In genomic region chr17:10646393-10646990, GRCh38 we compare ENCODE assay signal across 8 cellular contexts. TPM values are rescaled to one million over a fixed set of nuclear protein-coding genes. Genes with fewer than 3 reads are reported as not detected.
DNase-seq lines count a peak whose midpoint lies in the region; ATAC-seq and TF ChIP-seq lines count a peak whose summit lies in the region.

No MANE protein-coding gene starts in this region.

- TF ChIP-seq CTCF in PC-3 (conservative IDR thresholded peaks at IDR 0.05; ENCODE audit: low read depth, low read length) (peak; percentile 71), fibroblast of mammary gland (conservative IDR thresholded peaks at IDR 0.05; ENCODE audit: control insufficient read depth, insufficient read depth, low read depth, low read length) (peak; percentile 92), stomach (IDR thresholded peaks at IDR 0.05) (peak in 5 of 7 experiments; percentile 74 to 84 (median 78))

- no peaks in the 10 kb centered on the region for H3K9me2 ChIP-seq in PC-3 (replicated peaks; ENCODE audit: low read length)

- no peaks in the 10 kb centered on the region for H3K9me3 Mint-ChIP-seq in activated T-cell treated with anti-CD3 and anti-CD28 coated beads, Interleukin-2, amount 50 U/mL, for 4 hours

- H3K4me1 Mint-ChIP-seq in activated T-cell treated with anti-CD3 and anti-CD28 coated beads, Interleukin-2, amount 50 U/mL, for 4 hours (ENCODE audit: low read depth): peaks cover 2% of the 10 kb centered on the region

- no peaks in the 10 kb centered on the region for H3K79me1 ChIP-seq in neuronal stem cell (ENCODE audit: low read depth, low read length)

- no peaks in the 10 kb centered on the region for H3K27me3 Mint-ChIP-seq in activated T-cell treated with anti-CD3 and anti-CD28 coated beads, Interleukin-2, amount 50 U/mL, for 4 hours (ENCODE audit: low read depth)

- H3K27me3 ChIP-seq in PC-3 (ENCODE audit: low read length): no peaks in the 10 kb centered on the region
- H3K27me3 ChIP-seq in neuronal stem cell (ENCODE audit: control insufficient read depth in 3 of 3, insufficient read depth in 3 of 3, low read depth in 1 of 3, low read length in 3 of 3): no peaks in the 10 kb centered on the region
- no peaks in the 10 kb centered on the region for H3K27me3 ChIP-seq in stomach

- H4K91ac ChIP-seq in neuronal stem cell (ENCODE audit: low read depth, low read length, poor library complexity): no peak overlapping the region

- no peak overlapping the region for H2BK15ac ChIP-seq in neuronal stem cell (ENCODE audit: low read length)

- no peak overlapping the region for H3K23ac ChIP-seq in neuronal stem cell (ENCODE audit: low read depth, low read length, poor library complexity)

- H3K27ac ChIP-seq in PC-3 (ENCODE audit: low read length): no peak overlapping the region
- H3K27ac ChIP-seq in neuronal stem cell (replicated peaks; ENCODE audit: low read length): no peak overlapping the region
- no peak overlapping the region for H3K27ac ChIP-seq in stomach

- no peak overlapping the region for H3K4me2 ChIP-seq in PC-3 (ENCODE audit: low read length)
- H3K4me2 ChIP-seq in neuronal stem cell (ENCODE audit: insufficient read depth, low read length, poor library complexity, severe bottlenecking): no peak overlapping the region

- H3K4me3 Mint-ChIP-seq in activated T-cell treated with anti-CD3 and anti-CD28 coated beads, Interleukin-2, amount 50 U/mL, for 4 hours: no peak overlapping the region

- WGBS in neuronal stem cell (ENCODE audit: extremely low coverage in 2 of 2, insufficient read length in 2 of 2, insufficient replicate concordance in 1 of 2), 2 donors: no CpG with 5 or more reads among the region's 8 CpGs
- 33 to 45% (median 41%) methylated on average over 8 of the region's 8 CpGs for WGBS in stomach, 5 donors

- H3K9me3 ChIP-seq in PC-3 (ENCODE audit: low read length) (no peaks in the 10 kb centered on the region), neuronal stem cell (replicated peaks in 1 of 2; ENCODE audit: control insufficient read depth in 2 of 2, insufficient read depth in 1 of 2, low read depth in 1 of 2, low read length in 2 of 2) (no peaks in the 10 kb centered on the region), stomach (no peaks in the 10 kb centered on the region)

- no peak overlapping the region for H2AK5ac ChIP-seq in neuronal stem cell (ENCODE audit: low read depth, low read length)

- H3K9ac ChIP-seq in PC-3 (ENCODE audit: low read length): no peak overlapping the region
- no peak overlapping the region for H3K9ac ChIP-seq in neuronal stem cell (ENCODE audit: low read depth, low read length, poor library complexity)

- H3F3A ChIP-seq in PC-3 (ENCODE audit: low read length, unreplicated experiment): no peaks in the 10 kb centered on the region

- no peak for TF ChIP-seq EP300 in stomach (IDR thresholded peaks at IDR 0.05)

- no peak for TF ChIP-seq POLR2A in stomach (IDR thresholded peaks at IDR 0.05)

- ATAC-seq in PC-3 (peak; percentile 54), HG03378 (IDR thresholded peaks at IDR 0.05; ENCODE audit: unreplicated experiment) (no peak)
- peak; percentile 61 to 63 for ATAC-seq in activated T-cell treated with anti-CD3 and anti-CD28 coated beads, Interleukin-2, amount 50 U/mL, for 4 hours

- DNase-seq in GM04504 (ENCODE audit: low read depth): peak; percentile 53
- DNase-seq in HK-2 (ENCODE audit: unreplicated experiment): peak; percentile 75
- peak; percentile 53 for DNase-seq in PC-3
- DNase-seq in activated T-cell treated with anti-CD3 and anti-CD28 coated beads, Interleukin-2, amount 50 U/mL, for 4 hours: peak; percentile 71
- DNase-seq in fibroblast of mammary gland (ENCODE audit: low read depth): peak; percentile 71
- peak; percentile 77 for DNase-seq in neuronal stem cell (ENCODE audit: low spot score)
- DNase-seq in stomach: peak; percentile 82

- no peak overlapping the region for H2BK120ac ChIP-seq in neuronal stem cell (ENCODE audit: low read depth, low read length)

- no peak overlapping the region for H4K8ac ChIP-seq in neuronal stem cell (ENCODE audit: low read depth, low read length)

- no TSS peak for BruUV-seq in PC-3 (replicated peaks; lab: Mats Ljungman, UMichigan)

- H3K4me1 ChIP-seq in PC-3 (ENCODE audit: insufficient read depth, low read length): no peaks in the 10 kb centered on the region
- H3K4me1 ChIP-seq in neuronal stem cell (ENCODE audit: control insufficient read depth in 2 of 2, insufficient read depth in 1 of 2, low read depth in 1 of 2, low read length in 2 of 2): no peaks in the 10 kb centered on the region
- peaks cover 0 to 6% (median 2%) of the 10 kb centered on the region in 4 donors for H3K4me1 ChIP-seq in stomach

- peaks cover 19% of the 10 kb centered on the region for H3K36me3 Mint-ChIP-seq in activated T-cell treated with anti-CD3 and anti-CD28 coated beads, Interleukin-2, amount 50 U/mL, for 4 hours (ENCODE audit: insufficient read depth)

- H4K20me1 ChIP-seq in PC-3 (ENCODE audit: low read length): no peaks in the 10 kb centered on the region

- H2BK5ac ChIP-seq in neuronal stem cell (ENCODE audit: low read length): no peak overlapping the region

- H3K18ac ChIP-seq in neuronal stem cell (ENCODE audit: low read length): no peak overlapping the region

- H3K14ac ChIP-seq in neuronal stem cell (ENCODE audit: low read length): no peak overlapping the region

- no peak overlapping the region for H2BK12ac ChIP-seq in neuronal stem cell (ENCODE audit: low read length)

- intact Hi-C loops in PC-3 (cut with micrococcal nuclease): loop anchor here (1.0 kb wide), 1 partner anchor 199 kb away; no protein-coding TSS in a partner anchor
- intact Hi-C loops in stomach (cut with DNase I; ENCODE audit: low total_unique reads): loop anchor here (10.0 kb wide), 1 partner anchor 198 kb away; no protein-coding TSS in a partner anchor

- CTCF ChIA-PET in PC-3 (lab: Charles Lee): interaction anchor here (0.6 to 0.9 kb wide), 3 partner anchors 198 to 1719 kb away, joined by 3 to 4 read pairs (median 3); no protein-coding TSS in a partner anchor

- no peaks in the 10 kb centered on the region for H3K79me2 ChIP-seq in PC-3 (ENCODE audit: low read length)

- H3K36me3 ChIP-seq in PC-3 (ENCODE audit: low read depth, low read length) (no peaks in the 10 kb centered on the region), neuronal stem cell (replicated peaks in 1 of 2; ENCODE audit: control insufficient read depth in 2 of 2, insufficient read depth in 2 of 2, low read length in 2 of 2) (peaks cover 0 to 4% of the 10 kb centered on the region in 2 donors), stomach (peaks cover 8 to 53% (median 34%) of the 10 kb centered on the region in 4 donors)

- H3K4ac ChIP-seq in neuronal stem cell (ENCODE audit: low read length): no peak overlapping the region

- H3K4me3 ChIP-seq in PC-3 (ENCODE audit: low read length) (no peak overlapping the region), fibroblast of mammary gland (ENCODE audit: control insufficient read depth, low read depth, low read length) (no peak overlapping the region), neuronal stem cell (ENCODE audit: low read length in 2 of 2) (no peak overlapping the region), stomach (no peak overlapping the region)

- POLR2A ChIA-PET in PC-3 (lab: Charles Lee; ENCODE audit: unreplicated experiment): no interaction called here

- H2AFZ ChIP-seq in PC-3 (ENCODE audit: low read length) (no peak overlapping the region), neuronal stem cell (ENCODE audit: low read length) (peak overlapping the region; percentile 19)

RNA-seq across cellular contexts. Expression of gene MYH3, which starts 10.6 kb away (rescaled TPM):
- total RNA-seq in PC-3 (2014; rRNA removed) (1.3 and 4.1 TPM in 2 replicates), stomach (1 to 10 TPM in 3 of 5 donors, under 1 TPM in 2; 0.45 to 8.3 (median 2.3) TPM)
- 1 to 10 TPM; 3.2 to 5.1 (median 4.1) TPM for total RNA-seq in activated T-cell treated with anti-CD3 and anti-CD28 coated beads, Interleukin-2, amount 50 U/mL, for 4 hours
- polyA plus RNA-seq in neuronal stem cell (2013, experiment 1 of 2): 0.66 TPM
- 0.54 TPM for polyA plus RNA-seq in neuronal stem cell (2013, experiment 2 of 2)
- polyA plus RNA-seq in stomach: 1 to 10 TPM; 1.2 to 5.1 (median 4.2) TPM

RNA-seq across cellular contexts. Expression of gene SCO1, which starts 50.8 kb away (rescaled TPM):
- 38.0 and 59.7 TPM in 2 replicates for total RNA-seq in PC-3 (2014; rRNA removed)
- 10 to 100 TPM; 54.7 to 56.2 (median 55.7) TPM for total RNA-seq in activated T-cell treated with anti-CD3 and anti-CD28 coated beads, Interleukin-2, amount 50 U/mL, for 4 hours
- polyA plus RNA-seq in neuronal stem cell (2013, experiment 1 of 2): 15.6 TPM
- polyA plus RNA-seq in neuronal stem cell (2013, experiment 2 of 2): 14.9 TPM
- total RNA-seq in stomach: 10 to 100 TPM in 4 of 5 donors, 1 to 10 TPM in 1; 9.4 to 61.1 (median 23.5) TPM
- 10 to 100 TPM in 2 of 3 donors, 1 to 10 TPM in 1; 8.0 to 12.9 (median 10.7) TPM for polyA plus RNA-seq in stomach

RNA-seq across cellular contexts. Expression of gene ADPRM, which starts 50.9 kb away (rescaled TPM):
- total RNA-seq in PC-3 (2014; rRNA removed) (2.4 and 2.9 TPM in 2 replicates), stomach (10 to 100 TPM in 1 of 5 donors, 1 to 10 TPM in 2, under 1 TPM in 1, not detected in 1; 0.87 to 16.0 (median 3.9) TPM)
- total RNA-seq in activated T-cell treated with anti-CD3 and anti-CD28 coated beads, Interleukin-2, amount 50 U/mL, for 4 hours: 1 to 10 TPM; 5.9 to 7.7 (median 7.6) TPM
- polyA plus RNA-seq in neuronal stem cell (2013, experiment 1 of 2): 8.3 TPM
- polyA plus RNA-seq in neuronal stem cell (2013, experiment 2 of 2): 8.5 TPM
- polyA plus RNA-seq in stomach: 10 to 100 TPM; 11.0 to 24.4 (median 12.1) TPM
